In the genomic region with DNA sequence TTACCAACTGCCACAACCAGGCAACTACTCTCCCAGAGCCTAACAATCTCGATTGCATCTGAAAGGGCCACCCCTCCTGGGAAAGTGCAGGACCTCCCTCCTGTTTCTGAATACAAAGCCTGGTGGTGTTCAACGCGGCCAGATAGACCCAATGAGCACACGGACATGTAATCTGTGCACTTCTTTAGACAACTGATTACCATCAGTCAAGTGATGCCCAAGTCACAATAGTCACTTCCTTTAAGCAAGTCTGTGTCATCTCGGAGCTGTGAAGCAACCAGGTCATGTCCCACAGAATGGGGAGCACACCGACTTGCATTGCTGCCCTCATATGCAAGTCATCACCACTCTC, we compare ENCODE assay signal across 8 cellular contexts. TPM values are rescaled to one million over a fixed set of nuclear protein-coding genes. Genes with fewer than 3 reads are reported as not detected.
DNase-seq lines count a peak whose midpoint lies in the region; ATAC-seq and TF ChIP-seq lines count a peak whose summit lies in the region.

No MANE protein-coding gene starts in this region.

- peak; percentile 25 for ATAC-seq in GM18508 (IDR thresholded peaks at IDR 0.05; ENCODE audit: insufficient read depth, unreplicated experiment)
- ATAC-seq in HG02970 (IDR thresholded peaks at IDR 0.05; ENCODE audit: low FRiP score, unreplicated experiment) = peak; percentile 14
- peak; percentile 43 for ATAC-seq in activated naive CD8-positive, alpha-beta T cell treated with anti-CD3 and anti-CD28 coated beads, Interleukin-2, amount 10 ng/mL, durations not matched to agents 7 days and 5 days (ENCODE audit: low read depth)
- peak; percentile 17 to 46 (median 28) for ATAC-seq in heart right ventricle

- peak overlapping the region; percentile 97 for H3K27ac Mint-ChIP-seq in activated naive CD8-positive, alpha-beta T cell treated with anti-CD3 and anti-CD28 coated beads, Interleukin-2, amount 10 ng/mL, durations not matched to agents 7 days and 5 days

- peak overlapping the region; percentile 77 to 91 (median 88) for H3K4me3 ChIP-seq in BLaER1 treated with 17β-estradiol and CSF1 and Interleukin-3, amounts not matched to agents 10 nM and 100 nM
- H3K4me3 ChIP-seq in heart right ventricle = peak overlapping the region; percentile 63 to 95 (median 82)

- WGBS in heart right ventricle, 2 donors = 3% methylated on average over 6 of the region's 6 CpGs

- H3K27me3 Mint-ChIP-seq in activated naive CD8-positive, alpha-beta T cell treated with anti-CD3 and anti-CD28 coated beads, Interleukin-2, amount 10 ng/mL, durations not matched to agents 7 days and 5 days = no peaks in the 10 kb centered on the region

- TF ChIP-seq CTCF in heart right ventricle (IDR thresholded peaks at IDR 0.05) = no peak

- H3K9ac ChIP-seq in BLaER1 treated with 17β-estradiol and CSF1 and Interleukin-3, amounts not matched to agents 10 nM and 100 nM = peak overlapping the region; percentile 91 to 100 (median 95)

- H4K20me1 ChIP-seq in BLaER1 treated with 17β-estradiol and CSF1 and Interleukin-3, amounts not matched to agents 10 nM and 100 nM = no peaks in the 10 kb centered on the region

- peak overlapping the region; percentile 79 to 94 (median 87) for H3K4me2 ChIP-seq in BLaER1 treated with 17β-estradiol and CSF1 and Interleukin-3, amounts not matched to agents 10 nM and 100 nM

- H3K4me1 Mint-ChIP-seq in activated naive CD8-positive, alpha-beta T cell treated with anti-CD3 and anti-CD28 coated beads, Interleukin-2, amount 10 ng/mL, durations not matched to agents 7 days and 5 days = peaks cover 19% of the 10 kb centered on the region

- POLR2A ChIA-PET in activated naive CD8-positive, alpha-beta T cell treated with anti-CD3 and anti-CD28 coated beads, Interleukin-2, amount 10 ng/mL, durations not matched to agents 7 days and 5 days (lab: Charles Lee) = interaction anchor here (0.8 to 2.3 kb wide), 6 partner anchors 194 to 681 kb away, joined by 3 to 9 read pairs (median 4); a partner anchor contains a TSS

- intact Hi-C loops in heart right ventricle (cut with DNase I) = no loop called here

- no peaks in the 10 kb centered on the region for H3K9me3 Mint-ChIP-seq in activated naive CD8-positive, alpha-beta T cell treated with anti-CD3 and anti-CD28 coated beads, Interleukin-2, amount 10 ng/mL, durations not matched to agents 7 days and 5 days

- peak overlapping the region; percentile 91 to 100 (median 95) for H3K27ac ChIP-seq in BLaER1 treated with 17β-estradiol and CSF1 and Interleukin-3, amounts not matched to agents 10 nM and 100 nM
- peak overlapping the region; percentile 89 to 99 (median 94) for H3K27ac ChIP-seq in heart right ventricle

- H3K4me1 ChIP-seq in BLaER1 treated with 17β-estradiol and CSF1 and Interleukin-3, amounts not matched to agents 10 nM and 100 nM = peaks cover 15 to 41% (median 21%) of the 10 kb centered on the region in 10 experiments; a peak in 19 of 20 replicates
- H3K4me1 ChIP-seq in heart right ventricle = peaks cover 2 to 53% (median 22%) of the 10 kb centered on the region in 9 donors

- H3K9me3 ChIP-seq in BLaER1 treated with 17β-estradiol and CSF1 and Interleukin-3, amounts not matched to agents 10 nM and 100 nM (replicated peaks in 1 of 11) = peaks cover 0 to 24% (median 6%) of the 10 kb centered on the region in 11 experiments; a peak in 11 of 22 replicates
- no peaks in the 10 kb centered on the region for H3K9me3 ChIP-seq in heart right ventricle

- DNase-seq in NCI-H345 treated with DMSO at 0.1 percent for 48 hours (lab: John Stamatoyannopoulos, UW; ENCODE audit: unreplicated experiment) (peak; percentile 70), heart right ventricle (peak in 1 of 2 donors; percentile 51), pons (ENCODE audit: low spot score) (peak; percentile 85), DMS153 treated with DMSO at 0.1 percent for 48 hours (lab: John Stamatoyannopoulos, UW; ENCODE audit: unreplicated experiment) (no peak)
- no peak for DNase-seq in activated naive CD8-positive, alpha-beta T cell treated with anti-CD3 and anti-CD28 coated beads, Interleukin-2, amount 10 ng/mL, durations not matched to agents 7 days and 5 days

- H3K27me3 ChIP-seq in BLaER1 treated with 17β-estradiol and CSF1 and Interleukin-3, amounts not matched to agents 10 nM and 100 nM = no peaks in the 10 kb centered on the region
- no peaks in the 10 kb centered on the region for H3K27me3 ChIP-seq in heart right ventricle

- peak overlapping the region; percentile 92 for H3K4me3 Mint-ChIP-seq in activated naive CD8-positive, alpha-beta T cell treated with anti-CD3 and anti-CD28 coated beads, Interleukin-2, amount 10 ng/mL, durations not matched to agents 7 days and 5 days

- peaks cover 0 to 4% (median 0%) of the 10 kb centered on the region in 11 experiments; a peak in 3 of 22 replicates for H3K36me3 ChIP-seq in BLaER1 treated with 17β-estradiol and CSF1 and Interleukin-3, amounts not matched to agents 10 nM and 100 nM
- H3K36me3 ChIP-seq in heart right ventricle = no peaks in the 10 kb centered on the region

- H3K36me3 Mint-ChIP-seq in activated naive CD8-positive, alpha-beta T cell treated with anti-CD3 and anti-CD28 coated beads, Interleukin-2, amount 10 ng/mL, durations not matched to agents 7 days and 5 days = peaks cover 1% of the 10 kb centered on the region

RNA-seq across cellular contexts. Expression of a gene that starts 0.7 kb away (rescaled TPM):
- 10 to 100 TPM; 13.7 to 16.4 TPM for total RNA-seq in activated naive CD8-positive, alpha-beta T cell treated with anti-CD3 and anti-CD28 coated beads, Interleukin-2, amount 10 ng/mL, durations not matched to agents 7 days and 5 days
- total RNA-seq in heart right ventricle = 10 to 100 TPM; 12.4 to 22.0 (median 15.9) TPM
- polyA plus RNA-seq in heart right ventricle = 10 to 100 TPM in 1 of 2 donors, 1 to 10 TPM in 1; 4.9 to 16.4 TPM

RNA-seq across cellular contexts. Expression of a gene that starts 42.9 kb away (rescaled TPM):
- 1 to 10 TPM; 3.2 to 3.6 TPM for total RNA-seq in activated naive CD8-positive, alpha-beta T cell treated with anti-CD3 and anti-CD28 coated beads, Interleukin-2, amount 10 ng/mL, durations not matched to agents 7 days and 5 days
- 1 to 10 TPM in 9 of 10 donors, under 1 TPM in 1; 0.86 to 2.3 (median 1.4) TPM for total RNA-seq in heart right ventricle
- polyA plus RNA-seq in heart right ventricle = under 1 TPM; 0.39 to 0.95 TPM

RNA-seq across cellular contexts. Expression of a gene that starts 48.5 kb away (rescaled TPM):
- total RNA-seq in activated naive CD8-positive, alpha-beta T cell treated with anti-CD3 and anti-CD28 coated beads, Interleukin-2, amount 10 ng/mL, durations not matched to agents 7 days and 5 days = not detected
- not detected for total RNA-seq in heart right ventricle
- polyA plus RNA-seq in heart right ventricle = not detected

Comparison
In these comparisons a context has a peak if more than half of its experiments do, and no peak if none do; other contexts are left out.
1. DNase-seq: peak in NCI-H345 treated with DMSO at 0.1 percent for 48 hours (single experiment) and pons (single experiment); none in activated naive CD8-positive, alpha-beta T cell treated with anti-CD3 and anti-CD28 coated beads, Interleukin-2, amount 10 ng/mL, durations not matched to agents 7 days and 5 days (single experiment) and DMS153 treated with DMSO at 0.1 percent for 48 hours (single experiment).
2. Peak in every context shown above with its lines, with median percentiles within 50 percentile points of each other: ATAC-seq.